In the genomic region with DNA sequence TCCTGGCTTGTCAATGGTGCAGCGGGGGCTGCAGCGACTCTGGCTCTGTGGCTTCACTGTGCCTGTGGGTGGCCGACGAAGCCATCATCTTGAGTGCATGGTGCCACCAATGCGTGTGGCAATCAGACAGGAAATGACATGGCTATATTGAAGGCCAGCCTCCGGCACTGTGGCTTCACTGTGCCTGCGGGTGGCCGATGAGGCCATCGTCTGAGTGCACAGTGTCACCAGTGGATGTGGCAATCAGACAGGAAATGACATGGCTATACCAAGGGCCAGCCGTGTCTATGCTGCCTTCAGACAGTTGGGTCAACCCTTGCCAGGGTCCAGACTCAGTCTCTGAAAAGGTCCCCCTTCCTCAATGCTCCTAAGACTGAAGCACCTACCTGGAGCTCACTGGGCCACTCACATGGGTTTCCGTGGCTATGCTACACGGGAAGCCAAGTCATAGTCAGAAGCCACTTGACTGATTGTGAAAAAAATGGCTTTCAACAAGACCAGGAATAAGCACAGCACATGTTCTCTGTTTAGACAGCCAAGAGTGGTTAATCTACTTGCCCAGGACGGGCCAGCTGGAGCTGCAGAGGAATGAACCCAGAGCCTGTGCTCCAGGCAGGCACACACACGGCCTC, we compare ENCODE assay signal across 10 cellular contexts.
DNase-seq lines count a peak whose midpoint lies in the region; ATAC-seq, FAIRE-seq and TF ChIP-seq lines count a peak whose summit lies in the region.
"Had no signal": no experiment of that assay in that cellular context is flagged by ENCODE, and none has a peak within 500 bp of the region (broad histone marks: within the 10 kb centered on the region; RNA-seq: fewer than 3 reads in every experiment).

No MANE protein-coding gene starts in this region.

- no peak overlapping the region for H2BK12ac ChIP-seq in neuronal stem cell (ENCODE audit: low read length)

- no peak for TF ChIP-seq RAD21 in K562 (CRISPR knock-in tag; conservative IDR thresholded peaks at IDR 0.05 in 1 of 2, IDR thresholded peaks at IDR 0.05 in 1 of 2)

- CTCF ChIA-PET in activated CD8-positive, alpha-beta T cell treated with anti-CD3 and anti-CD28 coated beads for 36 hours (lab: Charles Lee), result no interaction called here
- CTCF ChIA-PET in activated CD8-positive, alpha-beta T cell treated with anti-CD3 and anti-CD28 coated beads, Interleukin-2, amount 10 ng/mL, durations not matched to agents 7 days and 5 days (lab: Charles Lee), result interaction anchor here (1.2 kb wide), 1 partner anchor 66 kb away, joined by 4 read pairs; no protein-coding TSS in a partner anchor
- CTCF ChIA-PET in K562 (lab: Yijun Ruan, JAX; ENCODE audit: low intra/inter-chr PET ratio), result no interaction called here

- H3K36me3 ChIP-seq in K562 (ENCODE audit: control insufficient read depth, insufficient read depth, low read length), result no peaks in the 10 kb centered on the region
- no peaks in the 10 kb centered on the region for H3K36me3 ChIP-seq in neuronal stem cell (replicated peaks in 1 of 2; ENCODE audit: control insufficient read depth in 2 of 2, insufficient read depth in 2 of 2, low read length in 2 of 2)
- H3K36me3 ChIP-seq: adrenal gland had no signal

- H3K4me3 ChIP-seq in K562 (no peak overlapping the region), neuronal stem cell (ENCODE audit: low read length in 2 of 2) (no peak overlapping the region)
- H3K4me3 ChIP-seq: adrenal gland had no signal

- no peaks in the 10 kb centered on the region for H3K27me3 ChIP-seq in K562 (ENCODE audit: control insufficient read depth in 2 of 2, insufficient read depth in 2 of 2, low read length in 2 of 2)
- H3K27me3 ChIP-seq in neuronal stem cell (ENCODE audit: control insufficient read depth in 3 of 3, insufficient read depth in 3 of 3, low read depth in 1 of 3, low read length in 3 of 3), result no peaks in the 10 kb centered on the region
- H3K27me3 ChIP-seq: adrenal gland had no signal

- no peak overlapping the region for H3K4me3 Mint-ChIP-seq in activated CD8-positive, alpha-beta T cell treated with anti-CD3 and anti-CD28 coated beads for 36 hours
- no peak overlapping the region for H3K4me3 Mint-ChIP-seq in activated CD8-positive, alpha-beta T cell treated with anti-CD3 and anti-CD28 coated beads, Interleukin-2, amount 10 ng/mL, durations not matched to agents 7 days and 5 days
- H3K4me3 Mint-ChIP-seq in stimulated activated effector memory CD8-positive, alpha-beta T cell treated with anti-CD3 and anti-CD28 coated beads, Interleukin-12 subunit alpha, Interleukin-12 subunit beta, amount 100 ng/mL, for 72 hours, result no peak overlapping the region

- BruUV-seq in K562 (replicated peaks; lab: Mats Ljungman, UMichigan), result no TSS peak

- peaks cover 5% of the 10 kb centered on the region for H3K36me3 Mint-ChIP-seq in activated CD8-positive, alpha-beta T cell treated with anti-CD3 and anti-CD28 coated beads for 36 hours (ENCODE audit: low read depth)
- H3K36me3 Mint-ChIP-seq in activated CD8-positive, alpha-beta T cell treated with anti-CD3 and anti-CD28 coated beads, Interleukin-2, amount 10 ng/mL, durations not matched to agents 7 days and 5 days (ENCODE audit: low read depth), result peaks cover 6% of the 10 kb centered on the region
- H3K36me3 Mint-ChIP-seq in stimulated activated effector memory CD8-positive, alpha-beta T cell treated with anti-CD3 and anti-CD28 coated beads, Interleukin-12 subunit alpha, Interleukin-12 subunit beta, amount 100 ng/mL, for 72 hours, result no peaks in the 10 kb centered on the region

- ATAC-seq in activated CD8-positive, alpha-beta T cell treated with anti-CD3 and anti-CD28 coated beads for 36 hours, result peak; percentile 56
- no peak for ATAC-seq in activated CD8-positive, alpha-beta T cell treated with anti-CD3 and anti-CD28 coated beads, Interleukin-2, amount 10 ng/mL, durations not matched to agents 7 days and 5 days
- ATAC-seq in K562 (no peak), GM19035 (IDR thresholded peaks at IDR 0.05; ENCODE audit: unreplicated experiment) (no peak)
- ATAC-seq in stimulated activated effector memory CD8-positive, alpha-beta T cell treated with anti-CD3 and anti-CD28 coated beads, Interleukin-12 subunit alpha, Interleukin-12 subunit beta, amount 100 ng/mL, for 72 hours, result peak; percentile 84

- H3K14ac ChIP-seq in neuronal stem cell (ENCODE audit: low read length), result no peak overlapping the region

- no peak overlapping the region for H3K18ac ChIP-seq in neuronal stem cell (ENCODE audit: low read length)

- H2BK5ac ChIP-seq in neuronal stem cell (ENCODE audit: low read length), result no peak overlapping the region

- no peak for FAIRE-seq in K562 (lab: Jason Lieb, UNC)

- H2AK5ac ChIP-seq in neuronal stem cell (ENCODE audit: low read depth, low read length), result no peak overlapping the region

- no peak overlapping the region for H4K91ac ChIP-seq in neuronal stem cell (ENCODE audit: low read depth, low read length, poor library complexity)

- no peaks in the 10 kb centered on the region for H4K20me1 ChIP-seq in K562 (replicated peaks; ENCODE audit: control insufficient read depth, insufficient read depth, low read length)

- H3K9me3 ChIP-seq in K562 (replicated peaks; ENCODE audit: control insufficient read depth, insufficient read depth, low read depth, low read length), result no peaks in the 10 kb centered on the region
- H3K9me3 ChIP-seq in neuronal stem cell (replicated peaks in 1 of 2; ENCODE audit: control insufficient read depth in 2 of 2, insufficient read depth in 1 of 2, low read depth in 1 of 2, low read length in 2 of 2), result no peaks in the 10 kb centered on the region
- H3K9me3 ChIP-seq: adrenal gland had no signal

- no peak overlapping the region for H4K8ac ChIP-seq in neuronal stem cell (ENCODE audit: low read depth, low read length)

- in situ Hi-C loops in K562 (cut with MboI), result no loop called here

- H3K4me1 ChIP-seq in K562 (replicated peaks in 1 of 2; ENCODE audit: control insufficient read depth in 2 of 2, insufficient read depth in 2 of 2, low read length in 2 of 2) (peaks cover 0 to 5% of the 10 kb centered on the region in 2 experiments; a peak in 2 of 5 replicates), neuronal stem cell (ENCODE audit: control insufficient read depth in 2 of 2, insufficient read depth in 1 of 2, low read depth in 1 of 2, low read length in 2 of 2) (no peaks in the 10 kb centered on the region)

- H3K79me2 ChIP-seq in K562 (ENCODE audit: control insufficient read depth, insufficient read depth, low read length), result no peaks in the 10 kb centered on the region

- no peak overlapping the region for H3K4ac ChIP-seq in neuronal stem cell (ENCODE audit: low read length)

- intact Hi-C loops in activated CD8-positive, alpha-beta T cell treated with anti-CD3 and anti-CD28 coated beads for 36 hours (cut with micrococcal nuclease), result no loop called here
- intact Hi-C loops in K562 (cut with micrococcal nuclease), result no loop called here

- TF ChIP-seq CTCF in activated CD8-positive, alpha-beta T cell treated with anti-CD3 and anti-CD28 coated beads for 36 hours (IDR thresholded peaks at IDR 0.05), result no peak
- TF ChIP-seq CTCF in K562 (IDR thresholded peaks at IDR 0.05 in 2 of 3, conservative IDR thresholded peaks at IDR 0.05 in 1 of 3; ENCODE audit: insufficient read depth in 2 of 3, low read depth in 1 of 3, low read length in 3 of 3), result no peak

- POLR2A ChIA-PET in activated CD8-positive, alpha-beta T cell treated with anti-CD3 and anti-CD28 coated beads for 36 hours (lab: Charles Lee), result no interaction called here
- POLR2A ChIA-PET in activated CD8-positive, alpha-beta T cell treated with anti-CD3 and anti-CD28 coated beads, Interleukin-2, amount 10 ng/mL, durations not matched to agents 7 days and 5 days (lab: Charles Lee), result interaction anchor here (0.7 kb wide), 1 partner anchor 402 kb away, joined by 4 read pairs; no protein-coding TSS in a partner anchor
- POLR2A ChIA-PET in K562 (lab: Yijun Ruan, JAX), result no interaction called here

- no peak for TF ChIP-seq EP300 in K562 (IDR thresholded peaks at IDR 0.05; ENCODE audit: low read length)

- 54% methylated on average over 9 of the region's 14 CpGs for WGBS in K562 (ENCODE audit: insufficient coverage, low coverage, missing lambda C conversion rate)
- WGBS in neuronal stem cell (ENCODE audit: extremely low coverage in 2 of 2, insufficient read length in 2 of 2, insufficient replicate concordance in 1 of 2), 2 donors, result no CpG with 5 or more reads among the region's 14 CpGs

- H3K4me1 Mint-ChIP-seq in activated CD8-positive, alpha-beta T cell treated with anti-CD3 and anti-CD28 coated beads for 36 hours (ENCODE audit: low read depth), result peaks cover 42% of the 10 kb centered on the region
- H3K4me1 Mint-ChIP-seq in activated CD8-positive, alpha-beta T cell treated with anti-CD3 and anti-CD28 coated beads, Interleukin-2, amount 10 ng/mL, durations not matched to agents 7 days and 5 days (ENCODE audit: low read depth), result peaks cover 25% of the 10 kb centered on the region
- H3K4me1 Mint-ChIP-seq in stimulated activated effector memory CD8-positive, alpha-beta T cell treated with anti-CD3 and anti-CD28 coated beads, Interleukin-12 subunit alpha, Interleukin-12 subunit beta, amount 100 ng/mL, for 72 hours, result peaks cover 27% of the 10 kb centered on the region

- H3K23ac ChIP-seq in neuronal stem cell (ENCODE audit: low read depth, low read length, poor library complexity), result no peak overlapping the region

- H2AFZ ChIP-seq in K562 (ENCODE audit: low read depth, low read length) (no peak overlapping the region), neuronal stem cell (ENCODE audit: low read length) (no peak overlapping the region)

- H2BK15ac ChIP-seq in neuronal stem cell (ENCODE audit: low read length), result no peak overlapping the region

- H3K9me1 ChIP-seq in K562 (ENCODE audit: control insufficient read depth, insufficient read depth, low read length), result no peaks in the 10 kb centered on the region

- H3K27ac Mint-ChIP-seq in activated CD8-positive, alpha-beta T cell treated with anti-CD3 and anti-CD28 coated beads for 36 hours, result no peak overlapping the region
- H3K27ac Mint-ChIP-seq in activated CD8-positive, alpha-beta T cell treated with anti-CD3 and anti-CD28 coated beads, Interleukin-2, amount 10 ng/mL, durations not matched to agents 7 days and 5 days, result no peak overlapping the region
- H3K27ac Mint-ChIP-seq in stimulated activated effector memory CD8-positive, alpha-beta T cell treated with anti-CD3 and anti-CD28 coated beads, Interleukin-12 subunit alpha, Interleukin-12 subunit beta, amount 100 ng/mL, for 72 hours, result no peak overlapping the region

- H3K27ac ChIP-seq in K562 (ENCODE audit: extremely low read depth, low read depth, low read length) (no peak overlapping the region), neuronal stem cell (replicated peaks; ENCODE audit: low read length) (no peak overlapping the region)
- H3K27ac ChIP-seq: adrenal gland had no signal

- H3K4me2 ChIP-seq in K562 (ENCODE audit: insufficient read depth, low read length) (no peak overlapping the region), neuronal stem cell (ENCODE audit: insufficient read depth, low read length, poor library complexity, severe bottlenecking) (no peak overlapping the region)

- TF ChIP-seq POLR2A in K562 (conservative IDR thresholded peaks at IDR 0.05), result no peak

- H3K27me3 Mint-ChIP-seq in activated CD8-positive, alpha-beta T cell treated with anti-CD3 and anti-CD28 coated beads for 36 hours, result peaks cover 8% of the 10 kb centered on the region
- H3K27me3 Mint-ChIP-seq in activated CD8-positive, alpha-beta T cell treated with anti-CD3 and anti-CD28 coated beads, Interleukin-2, amount 10 ng/mL, durations not matched to agents 7 days and 5 days (ENCODE audit: low read depth), result peaks cover 26% of the 10 kb centered on the region

- H2BK120ac ChIP-seq in neuronal stem cell (ENCODE audit: low read depth, low read length), result no peak overlapping the region

- H3K79me1 ChIP-seq in neuronal stem cell (ENCODE audit: low read depth, low read length), result no peaks in the 10 kb centered on the region

- H3K9me3 Mint-ChIP-seq in activated CD8-positive, alpha-beta T cell treated with anti-CD3 and anti-CD28 coated beads for 36 hours, result peaks cover 7% of the 10 kb centered on the region
- no peaks in the 10 kb centered on the region for H3K9me3 Mint-ChIP-seq in activated CD8-positive, alpha-beta T cell treated with anti-CD3 and anti-CD28 coated beads, Interleukin-2, amount 10 ng/mL, durations not matched to agents 7 days and 5 days (ENCODE audit: insufficient read depth)
- peaks cover 6% of the 10 kb centered on the region for H3K9me3 Mint-ChIP-seq in stimulated activated effector memory CD8-positive, alpha-beta T cell treated with anti-CD3 and anti-CD28 coated beads, Interleukin-12 subunit alpha, Interleukin-12 subunit beta, amount 100 ng/mL, for 72 hours

- H3K9ac ChIP-seq in K562 (ENCODE audit: insufficient read depth in 1 of 2, low read depth in 2 of 2, low read length in 2 of 2), result no peak overlapping the region
- H3K9ac ChIP-seq in neuronal stem cell (ENCODE audit: low read depth, low read length, poor library complexity), result no peak overlapping the region

- DNase-seq in activated CD8-positive, alpha-beta T cell treated with anti-CD3 and anti-CD28 coated beads for 36 hours, result peak; percentile 32
- no peak for DNase-seq in activated CD8-positive, alpha-beta T cell treated with anti-CD3 and anti-CD28 coated beads, Interleukin-2, amount 10 ng/mL, durations not matched to agents 7 days and 5 days
- DNase-seq in NOMO-1 treated with DMSO at 0.1 percent for 48 hours (lab: John Stamatoyannopoulos, UW; ENCODE audit: unreplicated experiment) (peak; percentile 85), K562 (ENCODE audit: extremely low read depth in 1 of 4, low spot score in 3 of 4) (no peak), neuronal stem cell (ENCODE audit: low spot score) (no peak), inferior parietal cortex (ENCODE audit: extremely low spot score) (no peak)
- DNase-seq in stimulated activated effector memory CD8-positive, alpha-beta T cell treated with anti-CD3 and anti-CD28 coated beads, Interleukin-12 subunit alpha, Interleukin-12 subunit beta, amount 100 ng/mL, for 72 hours (ENCODE audit: low spot score in 2 of 2), result peak in 1 of 2 donors; percentile 64
- DNase-seq: NCI-H526 had no signal

Comparison
In these comparisons a context has a peak if more than half of its experiments do, and no peak if none do; other contexts are left out.
1. ATAC-seq: peak in activated CD8-positive, alpha-beta T cell treated with anti-CD3 and anti-CD28 coated beads for 36 hours (single experiment) and stimulated activated effector memory CD8-positive, alpha-beta T cell treated with anti-CD3 and anti-CD28 coated beads, Interleukin-12 subunit alpha, Interleukin-12 subunit beta, amount 100 ng/mL, for 72 hours (single experiment); none in activated CD8-positive, alpha-beta T cell treated with anti-CD3 and anti-CD28 coated beads, Interleukin-2, amount 10 ng/mL, durations not matched to agents 7 days and 5 days (single experiment), K562 (single experiment) and GM19035 (single experiment).
2. DNase-seq: peak in activated CD8-positive, alpha-beta T cell treated with anti-CD3 and anti-CD28 coated beads for 36 hours (single experiment) and NOMO-1 treated with DMSO at 0.1 percent for 48 hours (single experiment); none in activated CD8-positive, alpha-beta T cell treated with anti-CD3 and anti-CD28 coated beads, Interleukin-2, amount 10 ng/mL, durations not matched to agents 7 days and 5 days (single experiment), K562 (0 of 4), neuronal stem cell (single experiment) and inferior parietal cortex (single experiment).